8 cellular contexts compared by ENCODE assay signal in genomic region chr4:47926667-47927258, GRCh38. TPM values are rescaled to one million over a fixed set of nuclear protein-coding genes. Genes with fewer than 3 reads are reported as not detected.
DNase-seq lines count a peak whose midpoint lies in the region; ATAC-seq, FAIRE-seq and TF ChIP-seq lines count a peak whose summit lies in the region.

No MANE protein-coding gene starts in this region.

- H3K27ac Mint-ChIP-seq in T-cell (no peak overlapping the region), astrocyte (ENCODE audit: unreplicated experiment) (peak overlapping the region; percentile 79)

- no peak for TF ChIP-seq POLR2A in lower leg skin (IDR thresholded peaks at IDR 0.05)

- H2AFZ ChIP-seq in astrocyte (ENCODE audit: low read depth, low read length), result peak overlapping the region; percentile 46

- CTCF ChIA-PET in T-cell (lab: Charles Lee), result interaction anchor here in 1 of 2 donors (0.6 kb wide), 1 partner anchor 333 kb away, joined by 3 read pairs; no protein-coding TSS in a partner anchor

- peaks cover 12 to 25% of the 10 kb centered on the region in 2 donors for H3K27me3 Mint-ChIP-seq in T-cell
- H3K27me3 Mint-ChIP-seq in astrocyte (ENCODE audit: low read depth, unreplicated experiment), result no peaks in the 10 kb centered on the region

- H3K9me3 Mint-ChIP-seq in T-cell (no peaks in the 10 kb centered on the region), astrocyte (ENCODE audit: unreplicated experiment) (no peaks in the 10 kb centered on the region)

- no peak overlapping the region for H3K27ac ChIP-seq in HUES64 (ENCODE audit: low read depth, low read length)
- no peak overlapping the region for H3K27ac ChIP-seq in astrocyte (ENCODE audit: low read depth, low read length)

- H3K79me2 ChIP-seq in astrocyte (ENCODE audit: insufficient read depth, low read length), result no peaks in the 10 kb centered on the region

- H3K4me2 ChIP-seq in astrocyte (ENCODE audit: low read length) (peak overlapping the region; percentile 74), skeletal muscle satellite cell (ENCODE audit: low read length) (peak overlapping the region; percentile 76)

- H3K36me3 Mint-ChIP-seq in T-cell (no peaks in the 10 kb centered on the region), astrocyte (ENCODE audit: low read depth, unreplicated experiment) (no peaks in the 10 kb centered on the region)

- no peaks in the 10 kb centered on the region for H3K9me3 ChIP-seq in HUES64 (ENCODE audit: insufficient read depth, low read depth, low read length)
- no peaks in the 10 kb centered on the region for H3K9me3 ChIP-seq in astrocyte (ENCODE audit: insufficient read depth, low read depth, low read length)
- no peaks in the 10 kb centered on the region for H3K9me3 ChIP-seq in skeletal muscle satellite cell (replicated peaks; ENCODE audit: low read length)

- 27% methylated on average over 15 of the region's 15 CpGs for WGBS in HUES64
- 14 to 17% methylated on average over 15 of the region's 15 CpGs for WGBS in lower leg skin, 2 donors

- H3K36me3 ChIP-seq in HUES64 (ENCODE audit: insufficient read depth, low read length) (no peaks in the 10 kb centered on the region), astrocyte (ENCODE audit: insufficient read depth, low read length) (no peaks in the 10 kb centered on the region), skeletal muscle satellite cell (ENCODE audit: insufficient read depth, low read length) (no peaks in the 10 kb centered on the region)

- ATAC-seq in GM21447 (IDR thresholded peaks at IDR 0.05; ENCODE audit: unreplicated experiment), result peak; percentile 97
- peak; percentile 85 to 98 (median 92) for ATAC-seq in T-cell (replicated peaks in 1 of 4)

- POLR2A ChIA-PET in T-cell (lab: Charles Lee), result no interaction called here

- intact Hi-C loops in lower leg skin (cut with DNase I; ENCODE audit: low total_unique reads), result no loop called here

- H3K27me3 ChIP-seq in HUES64 (ENCODE audit: insufficient read depth, low read length) (no peaks in the 10 kb centered on the region), astrocyte (ENCODE audit: insufficient read depth, low read length) (no peaks in the 10 kb centered on the region), skeletal muscle satellite cell (ENCODE audit: control insufficient read depth, insufficient read depth, low read length) (no peaks in the 10 kb centered on the region)

- DNase-seq in ELF-1 (ENCODE audit: low read depth, low spot score) (peak; percentile 85), T-cell (peak in 32 of 34 experiments; percentile 11 to 56 (median 35)), astrocyte (ENCODE audit: low read depth) (peak; percentile 32), iPS DF 4.7 (ENCODE audit: extremely low read depth, low spot score) (peak; percentile 68), lower leg skin (ENCODE audit: low spot score in 2 of 2) (no peak)

- H3K4me3 Mint-ChIP-seq in T-cell, result peak overlapping the region; percentile 25 to 55 (median 48)
- H3K4me3 Mint-ChIP-seq in astrocyte (ENCODE audit: unreplicated experiment), result peak overlapping the region; percentile 28

- H3K4me1 ChIP-seq in HUES64 (ENCODE audit: insufficient read depth, low read length) (peaks cover 7% of the 10 kb centered on the region; the same call in 1 of the 2 replicates), astrocyte (ENCODE audit: insufficient read depth, low read length) (peaks cover 9% of the 10 kb centered on the region), skeletal muscle satellite cell (ENCODE audit: control insufficient read depth, insufficient read depth, low read length) (peaks cover 14% of the 10 kb centered on the region)

- H3K4me1 Mint-ChIP-seq in T-cell (peaks cover 7 to 13% (median 8%) of the 10 kb centered on the region in 3 donors), astrocyte (ENCODE audit: low read depth, unreplicated experiment) (peaks cover 10% of the 10 kb centered on the region)

- no peak overlapping the region for H3K9ac ChIP-seq in HUES64 (ENCODE audit: low read depth, low read length)
- no peak overlapping the region for H3K9ac ChIP-seq in astrocyte (ENCODE audit: low read length)
- no peak overlapping the region for H3K9ac ChIP-seq in skeletal muscle satellite cell (ENCODE audit: low read depth, low read length)

- TF ChIP-seq CTCF in astrocyte (IDR thresholded peaks at IDR 0.05; ENCODE audit: insufficient read depth, low read depth, low read length) (peak; percentile 69), lower leg skin (IDR thresholded peaks at IDR 0.05) (no peak)

- H4K20me1 ChIP-seq in astrocyte (ENCODE audit: insufficient read depth, low read length), result no peaks in the 10 kb centered on the region

- FAIRE-seq in astrocyte (lab: Jason Lieb, UNC), result no peak

- H3K4me3 ChIP-seq in HUES64 (ENCODE audit: low read length) (peak overlapping the region; percentile 40), astrocyte (ENCODE audit: insufficient read depth, low read depth, low read length) (no peak overlapping the region), skeletal muscle satellite cell (ENCODE audit: low read length) (peak overlapping the region; percentile 40), lower leg skin (ENCODE audit: low read depth, poor library complexity, severe bottlenecking) (no peak overlapping the region)

RNA-seq across cellular contexts. Expression of gene NFXL1, which starts 12.4 kb away (rescaled TPM):
- 21.1 TPM for polyA plus RNA-seq in HUES64 (2013, experiment 1 of 2)
- 20.1 TPM for polyA plus RNA-seq in HUES64 (2013, experiment 2 of 2)
- total RNA-seq in T-cell, result 10 to 100 TPM; 11.6 to 17.9 (median 16.1) TPM
- total RNA-seq in astrocyte, result 11.7 and 13.0 TPM in 2 replicates
- 5.9 and 8.1 TPM in 2 replicates for total RNA-seq in skeletal muscle satellite cell (2012; rRNA removed)
- 10 to 100 TPM; 10.7 to 33.2 (median 12.5) TPM for total RNA-seq in lower leg skin

Comparison
In these comparisons a context has a peak if more than half of its experiments do, and no peak if none do; other contexts are left out.
1. DNase-seq: peak in ELF-1 (single experiment), T-cell (32 of 34), astrocyte (single experiment) and iPS DF 4.7 (single experiment); none in lower leg skin (0 of 2).
2. H3K4me3 ChIP-seq: peak in HUES64 (single experiment) and skeletal muscle satellite cell (single experiment); none in astrocyte (single experiment) and lower leg skin (single experiment).